Comparison of ENCODE assay signal across 22 cellular contexts in the genomic region with DNA sequence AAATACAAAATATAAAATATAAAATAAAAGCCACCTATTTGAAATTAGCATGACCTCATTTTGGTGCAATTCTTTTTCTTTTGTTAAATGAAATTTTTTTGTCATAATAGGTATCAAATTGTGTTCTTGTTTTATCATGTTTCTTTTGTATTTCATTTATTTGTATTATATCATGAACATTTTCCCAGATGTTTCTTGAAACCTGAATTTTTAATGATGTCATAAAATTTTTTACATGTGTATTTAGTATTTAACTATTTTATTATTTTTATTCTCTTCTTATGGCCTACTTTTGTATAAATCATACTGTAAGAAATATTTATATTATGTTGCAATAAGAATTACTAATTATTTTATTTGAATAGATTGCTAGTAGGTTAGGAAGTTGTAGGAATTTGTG.
DNase-seq lines count a peak whose midpoint lies in the region; ATAC-seq, FAIRE-seq and TF ChIP-seq lines count a peak whose summit lies in the region.
"Had no signal": no experiment of that assay in that cellular context is flagged by ENCODE, and none has a peak within 500 bp of the region (broad histone marks: within the 10 kb centered on the region; RNA-seq: fewer than 3 reads in every experiment).

No MANE protein-coding gene starts in this region.

- TF ChIP-seq CTCF in kidney (IDR thresholded peaks at IDR 0.05; ENCODE audit: borderline replicate concordance, extremely low read depth, insufficient read depth): no peak
- no peak for TF ChIP-seq CTCF in PC-3 (conservative IDR thresholded peaks at IDR 0.05; ENCODE audit: low read depth, low read length)

- H3K4me2 ChIP-seq in PC-3 (ENCODE audit: low read length): no peak overlapping the region
- H3K4me2 ChIP-seq: A549; BLaER1 treated with 17β-estradiol and CSF1 and Interleukin-3, amounts not matched to agents 10 nM and 100 nM had no signal

- no peak for ATAC-seq in PC-3
- ATAC-seq: A549 had no signal

- H3K27me3 ChIP-seq in PC-3 (ENCODE audit: low read length): no peaks in the 10 kb centered on the region
- H3K27me3 ChIP-seq: BE2C; BLaER1 treated with 17β-estradiol and CSF1 and Interleukin-3, amounts not matched to agents 10 nM and 100 nM had no signal

- no peaks in the 10 kb centered on the region for H3K4me1 ChIP-seq in kidney (ENCODE audit: control insufficient read depth in 1 of 2, insufficient read depth in 1 of 2, low read depth in 1 of 2, low read length in 2 of 2)
- peaks cover 8% of the 10 kb centered on the region for H3K4me1 ChIP-seq in PC-3 (ENCODE audit: insufficient read depth, low read length)
- H3K4me1 ChIP-seq: A549; BE2C; BLaER1 treated with 17β-estradiol and CSF1 and Interleukin-3, amounts not matched to agents 10 nM and 100 nM had no signal

- intact Hi-C loops in kidney (cut with DNase I) (no loop called here), PC-3 (cut with micrococcal nuclease) (loop anchor here (5.0 kb wide), 1 partner anchor 230 kb away; no protein-coding TSS in a partner anchor)

- no peak overlapping the region for H3K27ac ChIP-seq in kidney (ENCODE audit: low read depth in 2 of 2, low read length in 2 of 2)
- no peak overlapping the region for H3K27ac ChIP-seq in PC-3 (ENCODE audit: low read length)
- H3K27ac ChIP-seq: A549; BLaER1 treated with 17β-estradiol and CSF1 and Interleukin-3, amounts not matched to agents 10 nM and 100 nM; GM23248 had no signal

- no TSS peak for BruUV-seq in PC-3 (replicated peaks; lab: Mats Ljungman, UMichigan)

- H3K4me3 ChIP-seq in kidney (ENCODE audit: low read length in 2 of 2) (no peak overlapping the region), PC-3 (ENCODE audit: low read length) (no peak overlapping the region)
- H3K4me3 ChIP-seq: A549; BLaER1 treated with 17β-estradiol and CSF1 and Interleukin-3, amounts not matched to agents 10 nM and 100 nM; GM23248 had no signal

- H4K20me1 ChIP-seq in PC-3 (ENCODE audit: low read length): no peaks in the 10 kb centered on the region
- H4K20me1 ChIP-seq: BLaER1 treated with 17β-estradiol and CSF1 and Interleukin-3, amounts not matched to agents 10 nM and 100 nM had no signal

- no peaks in the 10 kb centered on the region for H3K9me2 ChIP-seq in PC-3 (replicated peaks; ENCODE audit: low read length)

- H3K36me3 ChIP-seq in kidney (ENCODE audit: control insufficient read depth in 1 of 2, insufficient read depth in 2 of 2, low read length in 2 of 2): no peaks in the 10 kb centered on the region
- H3K36me3 ChIP-seq in PC-3 (ENCODE audit: low read depth, low read length): no peaks in the 10 kb centered on the region
- H3K36me3 ChIP-seq: BE2C; BLaER1 treated with 17β-estradiol and CSF1 and Interleukin-3, amounts not matched to agents 10 nM and 100 nM had no signal

- H3K9ac ChIP-seq in kidney (ENCODE audit: low read length in 2 of 2) (no peak overlapping the region), PC-3 (ENCODE audit: low read length) (no peak overlapping the region)
- H3K9ac ChIP-seq: BLaER1 treated with 17β-estradiol and CSF1 and Interleukin-3, amounts not matched to agents 10 nM and 100 nM; GM23248 had no signal

- peak; percentile 81 for FAIRE-seq in G401.6 (lab: Jason Lieb, UNC)
- FAIRE-seq in colon (lab: Jason Lieb, UNC): peak; percentile 90
- FAIRE-seq in kidney (lab: Jason Lieb, UNC): peak; percentile 69
- FAIRE-seq: A549, D721Med, GM12892, H1 had no signal

- H2AFZ ChIP-seq in PC-3 (ENCODE audit: low read length): no peak overlapping the region
- H2AFZ ChIP-seq: GM23248 had no signal

- DNase-seq in kidney (no peak), NCI-H1694 (lab: John Stamatoyannopoulos, UW) (no peak), PC-3 (no peak), LoVo (ENCODE audit: low spot score) (no peak)
- DNase-seq: 8988T; ACHN; AML-193; BE2C; CD4-positive, alpha-beta T cell; CD8-positive, alpha-beta memory T cell; DMS 273 treated with DMSO at 0.1 percent for 48 hours; DMS79; GM23248; H7; HCEC 1CT had no signal

- CTCF ChIA-PET in PC-3 (lab: Charles Lee): no interaction called here

- H3K79me2 ChIP-seq in PC-3 (ENCODE audit: low read length): no peaks in the 10 kb centered on the region

- peaks cover 3% of the 10 kb centered on the region for H3F3A ChIP-seq in PC-3 (ENCODE audit: low read length, unreplicated experiment)

- H3K9me3 ChIP-seq in kidney (ENCODE audit: control insufficient read depth in 1 of 2, low read length in 2 of 2) (no peaks in the 10 kb centered on the region), PC-3 (ENCODE audit: low read length) (no peaks in the 10 kb centered on the region)
- H3K9me3 ChIP-seq: A549; BE2C; BLaER1 treated with 17β-estradiol and CSF1 and Interleukin-3, amounts not matched to agents 10 nM and 100 nM had no signal

- POLR2A ChIA-PET in PC-3 (lab: Charles Lee; ENCODE audit: unreplicated experiment): no interaction called here
